In genomic region chr20:2521369-2522305, GRCh38 we compare ENCODE assay signal across 8 cellular contexts. TPM values are rescaled to one million over a fixed set of nuclear protein-coding genes. Genes with fewer than 3 reads are reported as not detected.
A peak's percentile ranks its signal among the peaks of the same experiment; 100 is the strongest.
DNase-seq lines count a peak whose midpoint lies in the region; ATAC-seq and TF ChIP-seq lines count a peak whose summit lies in the region.
"Had no signal": no experiment of that assay in that cellular context is flagged by ENCODE, and none has a peak within 500 bp of the region (broad histone marks: within the 10 kb centered on the region; RNA-seq: fewer than 3 reads in every experiment).

No MANE protein-coding gene starts in this region.

- H3K4me2 ChIP-seq in Loucy (ENCODE audit: low read depth, low read length, poor library complexity, severe bottlenecking), result no peak overlapping the region

- H2AFZ ChIP-seq in Loucy (ENCODE audit: low read length), result no peak overlapping the region

- no peak for TF ChIP-seq EP300 in transverse colon (IDR thresholded peaks at IDR 0.05; ENCODE audit: low read depth)

- no peaks in the 10 kb centered on the region for H3K79me2 ChIP-seq in Loucy (ENCODE audit: insufficient read depth, low read length)

- peak; percentile 94 for TF ChIP-seq CTCF in Loucy (conservative IDR thresholded peaks at IDR 0.05; ENCODE audit: low read length)
- peak; percentile 76 for TF ChIP-seq CTCF in mesothelial cell of epicardium (IDR thresholded peaks at IDR 0.05; ENCODE audit: unreplicated experiment)
- TF ChIP-seq CTCF in transverse colon (IDR thresholded peaks at IDR 0.05), result peak; percentile 55 to 88 (median 84)

- H3K4me1 ChIP-seq in Loucy (ENCODE audit: insufficient read depth, low read length, poor library complexity, severe bottlenecking), result peaks cover 8% of the 10 kb centered on the region
- H3K4me1 ChIP-seq in transverse colon, result peaks cover 0 to 5% (median 2%) of the 10 kb centered on the region in 4 donors

- 19 to 20% methylated on average over 6 to 10 of the region's 10 CpGs for WGBS in transverse colon (ENCODE audit: low coverage in 1 of 2), 2 donors

- no peaks in the 10 kb centered on the region for H3K36me3 Mint-ChIP-seq in mesothelial cell of epicardium

- no peak overlapping the region for H3K9ac ChIP-seq in Loucy (ENCODE audit: low read depth, low read length, poor library complexity, severe bottlenecking)

- ATAC-seq in HG02870 (IDR thresholded peaks at IDR 0.05; ENCODE audit: unreplicated experiment), result no peak

- H3K27ac ChIP-seq in transverse colon, result no peak overlapping the region

- H3K9me2 ChIP-seq in Loucy (replicated peaks; ENCODE audit: low read depth, low read length), result no peaks in the 10 kb centered on the region

- H3K9me3 Mint-ChIP-seq in mesothelial cell of epicardium, result no peaks in the 10 kb centered on the region

- H3K27ac Mint-ChIP-seq in mesothelial cell of epicardium, result no peak overlapping the region

- H3K4me3 ChIP-seq in Loucy (ENCODE audit: low read length, poor library complexity, severe bottlenecking) (no peak overlapping the region), transverse colon (no peak overlapping the region)

- intact Hi-C loops in transverse colon (cut with DNase I; ENCODE audit: low total_unique reads), result no loop called here

- no peaks in the 10 kb centered on the region for H3K9me3 ChIP-seq in Loucy (ENCODE audit: insufficient read depth, low read depth, low read length)
- H3K9me3 ChIP-seq in transverse colon, result no peaks in the 10 kb centered on the region

- no peak for TF ChIP-seq POLR2A in transverse colon (IDR thresholded peaks at IDR 0.05)

- H4K20me1 ChIP-seq in Loucy (ENCODE audit: insufficient read depth, low read length, poor library complexity, severe bottlenecking), result no peaks in the 10 kb centered on the region

- H3K36me3 ChIP-seq in Loucy (ENCODE audit: insufficient read depth, low read length) (no peaks in the 10 kb centered on the region), transverse colon (no peaks in the 10 kb centered on the region)

- no peaks in the 10 kb centered on the region for H3F3A ChIP-seq in Loucy (ENCODE audit: low read depth)

- DNase-seq in GM03348 (ENCODE audit: low spot score), result peak; percentile 64
- DNase-seq in activated CD4-positive, CD25-positive, alpha-beta regulatory T cell treated with anti-CD3 and anti-CD28 coated beads, Interleukin-2, amount 50 U/mL, for 72 hours, result peak; percentile 57
- peak; percentile 71 for DNase-seq in dermis blood vessel endothelial cell
- peak in 1 of 2 experiments; percentile 72 for DNase-seq in mesothelial cell of epicardium (ENCODE audit: low spot score in 2 of 2, unreplicated experiment in 2 of 2)
- peak; percentile 41 for DNase-seq in transverse colon

- in situ Hi-C loops in transverse colon (cut with MboI; ENCODE audit: low pct_ligation_motif_present in 1 of 4, low pct_unique_long_range_greater_than_20kb in 1 of 4, low sequenced_read_pairs in 3 of 4), result loop anchor here in 3 of 4 donors (10.0 kb wide), 2 partner anchors 123 to 133 kb away; partner anchors contain the start of gene NOP56 (in 1 of the 3)

- no peak overlapping the region for H3K4me3 Mint-ChIP-seq in mesothelial cell of epicardium

- H3K27me3 ChIP-seq in Loucy (ENCODE audit: insufficient read depth, low read length, poor library complexity, severe bottlenecking) (peaks cover 3% of the 10 kb centered on the region), transverse colon (no peaks in the 10 kb centered on the region)

- peaks cover 60% of the 10 kb centered on the region for H3K27me3 Mint-ChIP-seq in mesothelial cell of epicardium (ENCODE audit: low read depth)

- H3K4me1 Mint-ChIP-seq in mesothelial cell of epicardium, result peaks cover 7% of the 10 kb centered on the region

RNA-seq across cellular contexts. Expression of gene ZNF343, which starts 12.9 kb away (rescaled TPM):
- total RNA-seq in dermis blood vessel endothelial cell (9.2 and 9.5 TPM in 2 replicates), mesothelial cell of epicardium (12.0 to 17.3 TPM (median 14.4 TPM) in 3 replicates), transverse colon (1 to 10 TPM; 2.4 to 9.8 (median 6.1) TPM)

RNA-seq across cellular contexts. Expression of gene TMC2, which starts 14.7 kb away (rescaled TPM):
- total RNA-seq in dermis blood vessel endothelial cell (not detected in 2 replicates), mesothelial cell of epicardium (0.07 to 0.11 TPM (median 0.09 TPM) in 3 replicates), transverse colon (not detected)
- total RNA-seq: activated CD8-positive, alpha-beta memory T cell treated with anti-CD3 and anti-CD28 coated beads for 36 hours had no signal

RNA-seq across cellular contexts. Expression of gene SNRPB, which starts 51.0 kb away (rescaled TPM):
- 260 and 270 TPM in 2 replicates for total RNA-seq in dermis blood vessel endothelial cell
- 144 to 155 TPM (median 146 TPM) in 3 replicates for total RNA-seq in mesothelial cell of epicardium
- 100 to 1,000 TPM in 3 of 4 donors, 10 to 100 TPM in 1; 50.9 to 144 (median 125) TPM for total RNA-seq in transverse colon
